Comparison of ENCODE assay signal across 8 cellular contexts in the genomic region with DNA sequence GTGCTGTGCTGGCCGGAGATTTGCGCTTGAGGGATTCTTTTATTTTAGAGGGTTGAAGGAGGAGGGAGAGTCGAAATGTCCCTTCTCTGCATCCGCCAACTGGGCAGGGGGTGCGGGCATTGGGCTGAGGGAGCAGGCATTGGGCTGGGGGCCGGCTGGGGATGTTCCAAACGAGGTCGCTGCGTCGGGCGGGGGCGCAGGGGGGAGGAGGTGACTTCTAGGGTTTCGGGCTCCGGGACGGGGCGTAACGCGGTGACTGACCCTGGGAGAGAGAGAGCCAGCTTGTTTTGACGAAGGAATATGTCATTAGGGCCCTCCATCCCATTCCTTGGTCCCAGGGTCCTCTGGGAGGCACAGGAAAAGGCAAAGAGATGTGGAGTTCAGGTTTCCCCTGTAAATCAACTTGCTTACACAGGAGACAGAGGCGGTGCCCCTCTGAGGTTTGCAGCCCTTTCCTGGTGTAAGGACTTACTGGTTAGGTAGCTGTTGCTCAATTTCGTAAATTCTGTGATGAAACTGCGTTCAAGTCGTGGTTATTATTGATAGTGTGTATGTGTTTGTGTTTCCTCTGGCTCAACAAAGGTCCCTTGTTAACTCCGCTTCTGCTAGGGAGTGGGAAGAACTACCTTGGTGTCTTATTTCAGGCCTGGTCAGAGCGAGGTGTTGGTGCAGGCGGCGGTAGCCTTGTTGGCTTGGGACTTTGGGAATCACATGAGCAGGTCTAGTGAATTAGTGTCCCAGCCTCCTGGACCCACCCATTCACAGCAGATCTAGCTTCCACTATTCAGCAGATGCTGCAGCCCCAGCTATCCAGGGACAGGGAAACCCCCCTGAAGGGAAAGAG. TPM values are rescaled to one million over a fixed set of nuclear protein-coding genes. Genes with fewer than 3 reads are reported as not detected.
DNase-seq lines count a peak whose midpoint lies in the region; ATAC-seq, FAIRE-seq and TF ChIP-seq lines count a peak whose summit lies in the region.

No MANE protein-coding gene starts in this region.

- intact Hi-C loops in aorta (cut with DNase I) = no loop called here

- H3K79me2 ChIP-seq in H1 (ENCODE audit: control insufficient read depth in 1 of 2, insufficient read depth in 2 of 2, low read length in 2 of 2) = peaks cover 0 to 49% of the 10 kb centered on the region in 2 experiments; a peak in 2 of 4 replicates

- peak overlapping the region; percentile 77 for H2BK12ac ChIP-seq in H1 (ENCODE audit: low read depth, low read length)

- H4K91ac ChIP-seq in H1 (replicated peaks; ENCODE audit: insufficient read length, low read length) = no peak overlapping the region

- TF ChIP-seq EP300 in H1 (IDR thresholded peaks at IDR 0.05; ENCODE audit: borderline replicate concordance in 1 of 2, low read depth in 2 of 2, low read length in 2 of 2) = no peak

- peaks cover 57% of the 10 kb centered on the region for H3K27me3 Mint-ChIP-seq in T-helper 2 cell treated with Interferon-gamma antibody and Interleukin-4, amounts not matched to agents 5 μg/mL and 100 μg/mL, for 36 hours (ENCODE audit: low read depth)

- peak overlapping the region; percentile 24; the same call in 1 of the 2 replicates for H2AK5ac ChIP-seq in H1 (ENCODE audit: low read depth, low read length)

- no peak overlapping the region for H4K5ac ChIP-seq in H1 (ENCODE audit: insufficient read length, low read depth, low read length)

- H4K8ac ChIP-seq in H1 (ENCODE audit: extremely low read depth, insufficient read depth, low read length) = peak overlapping the region; percentile 48

- CTCF ChIA-PET in H1 (lab: Charles Lee; ENCODE audit: partially characterized antibody) = interaction anchor here (0.6 to 1.1 kb wide), 3 partner anchors 79 to 215 kb away, joined by 3 to 4 read pairs (median 3); no protein-coding TSS in a partner anchor

- no peak overlapping the region for H3K4ac ChIP-seq in H1 (replicated peaks; ENCODE audit: insufficient read length, low read depth, low read length)

- no peak overlapping the region for H2BK20ac ChIP-seq in H1 (ENCODE audit: low read length)

- no peak for TF ChIP-seq CTCF in H1 (IDR thresholded peaks at IDR 0.05; ENCODE audit: control extremely low read depth in 1 of 3, insufficient read depth in 1 of 3, low read depth in 1 of 3, low read length in 3 of 3)

- 0% methylated on average over 24 of the region's 27 CpGs; no CpG with 5 or more reads in 1 of the 2 experiments for WGBS in H1 (ENCODE audit: extremely low coverage in 1 of 2, insufficient coverage in 1 of 2, insufficient read length in 1 of 2, insufficient replicate concordance in 2 of 2, low coverage in 1 of 2, low lambda C conversion rate in 2 of 2, missing lambda C conversion rate in 1 of 2), 2 experiments
- 15 to 16% methylated on average over 24 to 27 of the region's 27 CpGs for WGBS in aorta, 2 donors

- no peaks in the 10 kb centered on the region for H3K9me3 Mint-ChIP-seq in T-helper 2 cell treated with Interferon-gamma antibody and Interleukin-4, amounts not matched to agents 5 μg/mL and 100 μg/mL, for 36 hours

- DNase-seq in stimulated activated CD4-positive, alpha-beta T cell treated with anti-CD3 and anti-CD28 coated beads, Interleukin-2, amount 100 ng/mL, for 24 hours = peak; percentile 5 to 20
- no peak for DNase-seq in stimulated activated CD4-positive, alpha-beta T cell treated with anti-CD3 and anti-CD28 coated beads, Interleukin-12 subunit alpha, Interleukin-12 subunit beta, amount 100 ng/mL, for 4 hours
- no peak for DNase-seq in T-helper 2 cell treated with Interferon-gamma antibody and Interleukin-4, amounts not matched to agents 5 μg/mL and 100 μg/mL, for 36 hours (ENCODE audit: low spot score)
- peak in 1 of 2 experiments; percentile 81 for DNase-seq in H1 (ENCODE audit: low read depth in 1 of 2, low spot score in 2 of 2)
- DNase-seq in mucosa of gallbladder (ENCODE audit: low spot score) = peak; percentile 24
- DNase-seq in aorta = no peak
- no peak for DNase-seq in Kasumi-1 (lab: John Stamatoyannopoulos, UW)

- H3K79me1 ChIP-seq in H1 (ENCODE audit: low read depth, low read length) = peaks cover 4% of the 10 kb centered on the region

- no peak overlapping the region for H3K27ac Mint-ChIP-seq in T-helper 2 cell treated with Interferon-gamma antibody and Interleukin-4, amounts not matched to agents 5 μg/mL and 100 μg/mL, for 36 hours

- H3K9me3 ChIP-seq in H1 (ENCODE audit: insufficient read depth in 2 of 2, low read depth in 1 of 2, low read length in 1 of 2) = no peaks in the 10 kb centered on the region
- no peaks in the 10 kb centered on the region for H3K9me3 ChIP-seq in aorta (ENCODE audit: control insufficient read depth, low read length)

- ATAC-seq in aorta (ENCODE audit: low FRiP score) (peak; percentile 20), GM18867 (IDR thresholded peaks at IDR 0.05; ENCODE audit: unreplicated experiment) (no peak)

- POLR2A ChIA-PET in H1 (lab: Charles Lee; ENCODE audit: partially characterized antibody) = interaction anchor here (1.2 to 2.9 kb wide), 6 partner anchors 12 to 90 kb away, joined by 4 to 15 read pairs (median 6); a partner anchor contains a TSS

- TF ChIP-seq RAD21 in H1 (IDR thresholded peaks at IDR 0.05 in 1 of 2, conservative IDR thresholded peaks at IDR 0.05 in 1 of 2; ENCODE audit: low read depth in 2 of 2, low read length in 2 of 2) = no peak

- H3K4me3 ChIP-seq in H1 (ENCODE audit: extremely low read depth in 1 of 4, insufficient read depth in 2 of 4, low read depth in 3 of 4, low read length in 4 of 4) (peak overlapping the region; percentile 68 to 91 (median 73)), aorta (ENCODE audit: low read length in 2 of 2) (peak overlapping the region; percentile 44 to 93)

- TF ChIP-seq POLR2A in H1 (IDR thresholded peaks at IDR 0.05; ENCODE audit: control extremely low read depth in 1 of 2, low read depth in 2 of 2, low read length in 2 of 2) = peak in 1 of 2 experiments; percentile 66; a peak in 2 of 3 replicates

- no peak overlapping the region for H2BK120ac ChIP-seq in H1 (replicated peaks; ENCODE audit: low read depth, low read length)

- peak overlapping the region; percentile 57 for H2BK5ac ChIP-seq in H1 (ENCODE audit: low read depth, low read length)

- peak overlapping the region; percentile 75 for H3K4me3 Mint-ChIP-seq in T-helper 2 cell treated with Interferon-gamma antibody and Interleukin-4, amounts not matched to agents 5 μg/mL and 100 μg/mL, for 36 hours

- H3K23ac ChIP-seq in H1 (ENCODE audit: insufficient read length) = no peak overlapping the region

- peak overlapping the region; percentile 35 to 85 (median 68) for H3K9ac ChIP-seq in H1 (replicated peaks in 1 of 4; ENCODE audit: extremely low read depth in 1 of 4, low read depth in 3 of 4, low read length in 3 of 4)

- H4K20me1 ChIP-seq in H1 (replicated peaks in 1 of 2; ENCODE audit: control insufficient read depth in 1 of 2, insufficient read depth in 2 of 2, low read length in 2 of 2) = peaks cover 0 to 2% of the 10 kb centered on the region in 2 experiments

- H3K4me2 ChIP-seq in H1 (ENCODE audit: insufficient read depth in 1 of 2, low read depth in 2 of 2, low read length in 2 of 2) = peak overlapping the region; percentile 84 to 100

- H3K4me1 ChIP-seq in H1 (replicated peaks in 1 of 4; ENCODE audit: control insufficient read depth in 3 of 4, insufficient read depth in 4 of 4, low read length in 3 of 4) (peaks cover 3 to 15% (median 6%) of the 10 kb centered on the region in 4 experiments; a peak in 6 of 7 replicates), aorta (ENCODE audit: control insufficient read depth in 1 of 2, insufficient read depth in 2 of 2, low read length in 2 of 2) (no peaks in the 10 kb centered on the region)

- H2AFZ ChIP-seq in H1 (ENCODE audit: low read length) = no peak overlapping the region; the same call in 1 of the 2 replicates

- H3K27me3 ChIP-seq in H1 (replicated peaks in 1 of 4; ENCODE audit: control insufficient read depth in 3 of 4, extremely low read depth in 1 of 4, insufficient read depth in 3 of 4, low read length in 3 of 4) (no peaks in the 10 kb centered on the region), aorta (ENCODE audit: control insufficient read depth in 1 of 2, insufficient read depth in 2 of 2, low read length in 1 of 2) (no peaks in the 10 kb centered on the region)

- FAIRE-seq in H1 (lab: Jason Lieb, UNC) = no peak

- H3K18ac ChIP-seq in H1 (ENCODE audit: extremely low read depth, low read length) = peak overlapping the region; percentile 65; the same call in 1 of the 2 replicates

- H3K36me3 ChIP-seq in H1 (ENCODE audit: control insufficient read depth in 2 of 4, insufficient read depth in 4 of 4, low read length in 3 of 4) (no peaks in the 10 kb centered on the region; a peak in 1 of 8 replicates), aorta (ENCODE audit: control insufficient read depth in 1 of 2, insufficient read depth in 2 of 2, low read length in 1 of 2) (no peaks in the 10 kb centered on the region)

- H2BK15ac ChIP-seq in H1 (ENCODE audit: low read length) = no peak overlapping the region

- peaks cover 16% of the 10 kb centered on the region for H3K4me1 Mint-ChIP-seq in T-helper 2 cell treated with Interferon-gamma antibody and Interleukin-4, amounts not matched to agents 5 μg/mL and 100 μg/mL, for 36 hours (ENCODE audit: low read depth)

- no peak overlapping the region for H3K14ac ChIP-seq in H1 (ENCODE audit: insufficient read length)

- H3K23me2 ChIP-seq in H1 (ENCODE audit: low read depth, low read length) = peaks cover 15% of the 10 kb centered on the region

- 0 out of 2 replicates have a peak overlapping the region, but pooled peaks have one; percentile 6 for H3K27ac ChIP-seq in H1 (ENCODE audit: low read depth, low read length)
- no peak overlapping the region for H3K27ac ChIP-seq in aorta (ENCODE audit: low read depth in 1 of 2, low read length in 2 of 2)

- H3K36me3 Mint-ChIP-seq in T-helper 2 cell treated with Interferon-gamma antibody and Interleukin-4, amounts not matched to agents 5 μg/mL and 100 μg/mL, for 36 hours (ENCODE audit: low read depth) = no peaks in the 10 kb centered on the region

- H3K56ac ChIP-seq in H1 (replicated peaks; ENCODE audit: insufficient read length, low read depth, low read length) = peak overlapping the region; percentile 13

TF ChIP-seq in H1, 55 proteins besides CTCF, POLR2A, EP300 and RAD21 (continues in another document):
- TF ChIP-seq NANOG (IDR thresholded peaks at IDR 0.05; ENCODE audit: insufficient read depth, low read depth, low read length, poor library complexity, severe bottlenecking) (no peak), TAF7 (optimal IDR thresholded peaks at IDR 0.05; ENCODE audit: borderline replicate concordance, low read depth, low read length) (no peak)

RNA-seq across cellular contexts. Expression of a gene that starts 0.7 kb away (rescaled TPM):
- total RNA-seq in H1 (2021; fragmentation: NEBNext Ultra II Directional; extraction: Animal tissue kit (Norgen Biotek cat#: 25700)) = 75.2 and 76.3 TPM in 2 replicates
- polyA plus RNA-seq in H1 (2011; rRNA removed) = 17.9 and 19.8 TPM in 2 replicates
- polyA plus RNA-seq in H1 (2011; cell fraction: cytosol; rRNA removed) = 21.9 TPM
- polyA plus RNA-seq in H1 (2011; cell fraction: nucleus; rRNA removed) = 29.3 TPM
- 12.1 to 21.6 TPM (median 17.2 TPM) in 4 replicates for polyA plus RNA-seq in H1 (2012, experiment 1 of 2)
- polyA plus RNA-seq in H1 (2012, experiment 2 of 2) = 3.6 TPM
- 19.0 TPM for polyA plus RNA-seq in H1 (2013, experiment 1 of 2)
- polyA plus RNA-seq in H1 (2013, experiment 2 of 2) = 20.8 TPM
- 121 and 133 TPM in 2 replicates for polyA minus RNA-seq in H1 (2011; rRNA and poly(A)+ RNA removed)
- polyA minus RNA-seq in H1 (2011; cell fraction: cytosol; rRNA and poly(A)+ RNA removed) = 51.7 TPM
- 107 TPM for polyA minus RNA-seq in H1 (2011; cell fraction: nucleus; rRNA and poly(A)+ RNA removed)
- total RNA-seq in mucosa of gallbladder = 17.7 TPM
- total RNA-seq in aorta = 1 to 10 TPM; 2.8 to 6.2 TPM
- polyA plus RNA-seq in aorta = under 1 TPM in 1 of 2 donors, not detected in 1; 0.88 TPM

Comparison
In these comparisons a context has a peak if more than half of its experiments do, and no peak if none do; other contexts are left out.
1. DNase-seq: peak in stimulated activated CD4-positive, alpha-beta T cell treated with anti-CD3 and anti-CD28 coated beads, Interleukin-2, amount 100 ng/mL, for 24 hours (2 of 2) and mucosa of gallbladder (single experiment); none in stimulated activated CD4-positive, alpha-beta T cell treated with anti-CD3 and anti-CD28 coated beads, Interleukin-12 subunit alpha, Interleukin-12 subunit beta, amount 100 ng/mL, for 4 hours (single experiment), T-helper 2 cell treated with Interferon-gamma antibody and Interleukin-4, amounts not matched to agents 5 μg/mL and 100 μg/mL, for 36 hours (single experiment), aorta (0 of 2) and Kasumi-1 (0 of 2).